Comparison of ENCODE assay signal across 17 cellular contexts in the genomic region with DNA sequence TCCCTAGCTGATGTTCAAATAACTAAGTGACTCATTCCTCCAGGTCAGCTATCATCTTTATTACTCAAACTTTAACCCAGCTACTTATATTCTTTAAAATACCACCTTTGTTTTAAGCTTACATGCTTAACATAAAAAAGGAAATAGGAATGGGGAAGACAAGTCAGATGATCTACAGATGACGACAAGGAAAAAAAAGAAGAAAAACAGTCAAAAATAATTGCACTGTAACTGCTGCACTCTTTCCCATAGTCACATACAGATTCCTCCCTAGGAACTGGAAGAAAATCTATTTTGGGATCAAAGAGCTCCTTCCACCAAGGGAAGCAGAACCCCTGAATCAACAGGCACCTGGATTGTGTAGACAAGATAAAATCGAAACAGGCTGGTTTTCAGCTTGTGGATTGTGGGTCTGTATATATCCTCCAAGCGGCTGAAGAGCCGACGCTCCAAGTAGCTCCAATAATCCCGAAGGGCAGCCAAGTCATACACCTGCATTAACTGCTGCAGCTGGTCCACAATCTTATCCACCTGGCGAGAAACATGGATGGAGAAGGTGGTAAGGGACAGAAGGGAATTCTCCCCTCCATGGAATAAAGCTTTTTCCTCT. TPM values are rescaled to one million over a fixed set of nuclear protein-coding genes. Genes with fewer than 3 reads are reported as not detected.
DNase-seq lines count a peak whose midpoint lies in the region; ATAC-seq and TF ChIP-seq lines count a peak whose summit lies in the region.
"Had no signal": no experiment of that assay in that cellular context is flagged by ENCODE, and none has a peak within 500 bp of the region (broad histone marks: within the 10 kb centered on the region; RNA-seq: fewer than 3 reads in every experiment).

No MANE protein-coding gene starts in this region.

- H3F3A ChIP-seq in smooth muscle cell (ENCODE audit: low read depth) = no peaks in the 10 kb centered on the region

- peaks cover 63% of the 10 kb centered on the region for H3K4me1 Mint-ChIP-seq in activated T-cell treated with anti-CD3 and anti-CD28 coated beads, Interleukin-2, amount 50 U/mL, for 24 hours (ENCODE audit: low read depth)

- H3K27me3 ChIP-seq in smooth muscle cell (ENCODE audit: low read depth) = no peaks in the 10 kb centered on the region
- H3K27me3 ChIP-seq: breast epithelium, left lung, suprapubic skin had no signal

- CTCF ChIA-PET in OCI-LY7 (lab: Charles Lee; ENCODE audit: unreplicated experiment) = no interaction called here

- H2AFZ ChIP-seq in OCI-LY7 (ENCODE audit: low read length) (no peak overlapping the region), smooth muscle cell (ENCODE audit: low read depth) (no peak overlapping the region)

- no peaks in the 10 kb centered on the region for H3K9me2 ChIP-seq in OCI-LY7 (ENCODE audit: insufficient read depth, low read length)

- POLR2A ChIA-PET in OCI-LY7 (lab: Charles Lee) = interaction anchor here (0.6 to 1.2 kb wide), 6 partner anchors 8 to 678 kb away, joined by 3 to 4 read pairs (median 4); no protein-coding TSS in a partner anchor

- peak overlapping the region; percentile 8 for H3K4me3 Mint-ChIP-seq in activated T-cell treated with anti-CD3 and anti-CD28 coated beads, Interleukin-2, amount 50 U/mL, for 24 hours

- H3K4me2 ChIP-seq in OCI-LY7 (ENCODE audit: low read length) (no peak overlapping the region), smooth muscle cell (no peak overlapping the region)

- H3K79me2 ChIP-seq in OCI-LY7 (ENCODE audit: insufficient read depth, low read depth, low read length) = no peaks in the 10 kb centered on the region
- peaks cover 5% of the 10 kb centered on the region for H3K79me2 ChIP-seq in smooth muscle cell (ENCODE audit: low read depth)

- H3K36me3 Mint-ChIP-seq in activated T-cell treated with anti-CD3 and anti-CD28 coated beads, Interleukin-2, amount 50 U/mL, for 24 hours (ENCODE audit: low read depth) = peaks cover 52% of the 10 kb centered on the region

- no peaks in the 10 kb centered on the region for H3K27me3 Mint-ChIP-seq in activated T-cell treated with anti-CD3 and anti-CD28 coated beads, Interleukin-2, amount 50 U/mL, for 24 hours

- in situ Hi-C loops in ACHN (cut with HindIII; ENCODE audit: low pct_ligation_motif_present, low pct_unique_long_range_greater_than_20kb, low sequenced_read_pairs) = no loop called here

- no peak overlapping the region for H3K4me3 ChIP-seq in OCI-LY7 (ENCODE audit: low read depth, low read length, poor library complexity, severe bottlenecking)
- H3K4me3 ChIP-seq in smooth muscle cell = no peak overlapping the region
- H3K4me3 ChIP-seq: breast epithelium had no signal

- ATAC-seq in HG03196 (IDR thresholded peaks at IDR 0.05; ENCODE audit: unreplicated experiment) = no peak
- ATAC-seq: left lung had no signal

- TSS peak; percentile 41 for BruUV-seq in OCI-LY7 (replicated peaks; lab: Mats Ljungman, UMichigan)

- H3K36me3 ChIP-seq in OCI-LY7 (ENCODE audit: insufficient read depth, low read length) (peaks cover 1% of the 10 kb centered on the region; the same call in 1 of the 2 replicates), smooth muscle cell (ENCODE audit: low read depth) (no peaks in the 10 kb centered on the region)
- H3K36me3 ChIP-seq: breast epithelium had no signal

- H3K9me3 ChIP-seq in OCI-LY7 (ENCODE audit: low read length) (no peaks in the 10 kb centered on the region), smooth muscle cell (replicated peaks; ENCODE audit: low read depth) (no peaks in the 10 kb centered on the region)
- H3K9me3 ChIP-seq: breast epithelium, left lung, suprapubic skin had no signal

- H3K27ac ChIP-seq in OCI-LY7 (ENCODE audit: low read depth, low read length, poor library complexity, severe bottlenecking) = no peak overlapping the region
- peak overlapping the region; percentile 0 for H3K27ac ChIP-seq in smooth muscle cell (ENCODE audit: low read depth)
- H3K27ac ChIP-seq: suprapubic skin had no signal

- H3K9me3 Mint-ChIP-seq in activated T-cell treated with anti-CD3 and anti-CD28 coated beads, Interleukin-2, amount 50 U/mL, for 24 hours = no peaks in the 10 kb centered on the region

- peaks cover 6% of the 10 kb centered on the region for H3K4me1 ChIP-seq in OCI-LY7 (ENCODE audit: insufficient read depth, low read length, poor library complexity, severe bottlenecking)
- no peaks in the 10 kb centered on the region for H3K4me1 ChIP-seq in smooth muscle cell (ENCODE audit: low read depth)
- H3K4me1 ChIP-seq: breast epithelium had no signal

- no peak for DNase-seq in activated T-cell treated with anti-CD3 and anti-CD28 coated beads, Interleukin-2, amount 50 U/mL, for 24 hours
- DNase-seq in activated T-cell treated with anti-CD3 and anti-CD28 coated beads, Interleukin-2, amount 50 U/mL, for 1 hour = no peak
- DNase-seq in OCI-LY7 (ENCODE audit: low spot score) (no peak), globus pallidus (ENCODE audit: low spot score) (peak; percentile 37), smooth muscle cell (lab: John Stamatoyannopoulos, UW; ENCODE audit: unreplicated experiment) (no peak), NCI-H69 (lab: John Stamatoyannopoulos, UW) (no peak), ACHN (no peak)
- DNase-seq: 8988T; activated effector memory CD4-positive, alpha-beta T cell treated with Interleukin-2 at 50 U/mL for 16 hours; glutamatergic neuron; left lung; NCI-H345; nucleus accumbens; RPMI8226 had no signal

- H3K9ac ChIP-seq in smooth muscle cell (ENCODE audit: low read depth) = no peak overlapping the region

- H4K20me1 ChIP-seq in OCI-LY7 (ENCODE audit: insufficient read depth, low read length) (no peaks in the 10 kb centered on the region), smooth muscle cell (ENCODE audit: low read depth) (no peaks in the 10 kb centered on the region)

- intact Hi-C loops in OCI-LY7 (cut with micrococcal nuclease; ENCODE audit: unreplicated experiment) = no loop called here

- TF ChIP-seq CTCF in OCI-LY7 (conservative IDR thresholded peaks at IDR 0.05; ENCODE audit: low read length) = no peak
- no peak for TF ChIP-seq CTCF in smooth muscle cell (IDR thresholded peaks at IDR 0.05; ENCODE audit: borderline replicate concordance, insufficient read depth, poor library complexity, severe bottlenecking)

- no peak overlapping the region for H3K27ac Mint-ChIP-seq in activated T-cell treated with anti-CD3 and anti-CD28 coated beads, Interleukin-2, amount 50 U/mL, for 24 hours

- whole genome bisulfite sequencing in smooth muscle cell (ENCODE audit: low lambda C conversion rate) = 92% methylated on average over 7 of the region's 7 CpGs

RNA-seq across cellular contexts. Expression of a gene that starts 2.0 kb away (rescaled TPM):
- 12.5 and 13.6 TPM in 2 replicates for total RNA-seq in OCI-LY7 (2014; rRNA removed; shearing (Covaris generic))
- total RNA-seq in OCI-LY7 (2022) (17.1 and 24.7 TPM in 2 replicates), smooth muscle cell (6.6 and 16.7 TPM in 2 replicates)
- 6.8 and 12.7 TPM in 2 replicates for polyA plus RNA-seq in smooth muscle cell

RNA-seq across cellular contexts. Expression of a gene that starts 24.3 kb away (rescaled TPM):
- total RNA-seq in OCI-LY7 (2014; rRNA removed; shearing (Covaris generic)) = not detected in 2 replicates
- total RNA-seq in OCI-LY7 (2022) (not detected in 2 replicates), smooth muscle cell (not detected in 2 replicates)
- polyA plus RNA-seq in smooth muscle cell = not detected in 2 replicates
- total RNA-seq: breast epithelium, left lung had no signal

RNA-seq across cellular contexts. Expression of a gene that starts 38.8 kb away (rescaled TPM):
- 64.0 and 69.4 TPM in 2 replicates for total RNA-seq in OCI-LY7 (2014; rRNA removed; shearing (Covaris generic))
- total RNA-seq in OCI-LY7 (2022) = 81.9 and 85.0 TPM in 2 replicates
- total RNA-seq in smooth muscle cell = 24.7 and 33.4 TPM in 2 replicates
- 38.2 and 43.9 TPM in 2 replicates for polyA plus RNA-seq in smooth muscle cell
